In the genomic region with DNA sequence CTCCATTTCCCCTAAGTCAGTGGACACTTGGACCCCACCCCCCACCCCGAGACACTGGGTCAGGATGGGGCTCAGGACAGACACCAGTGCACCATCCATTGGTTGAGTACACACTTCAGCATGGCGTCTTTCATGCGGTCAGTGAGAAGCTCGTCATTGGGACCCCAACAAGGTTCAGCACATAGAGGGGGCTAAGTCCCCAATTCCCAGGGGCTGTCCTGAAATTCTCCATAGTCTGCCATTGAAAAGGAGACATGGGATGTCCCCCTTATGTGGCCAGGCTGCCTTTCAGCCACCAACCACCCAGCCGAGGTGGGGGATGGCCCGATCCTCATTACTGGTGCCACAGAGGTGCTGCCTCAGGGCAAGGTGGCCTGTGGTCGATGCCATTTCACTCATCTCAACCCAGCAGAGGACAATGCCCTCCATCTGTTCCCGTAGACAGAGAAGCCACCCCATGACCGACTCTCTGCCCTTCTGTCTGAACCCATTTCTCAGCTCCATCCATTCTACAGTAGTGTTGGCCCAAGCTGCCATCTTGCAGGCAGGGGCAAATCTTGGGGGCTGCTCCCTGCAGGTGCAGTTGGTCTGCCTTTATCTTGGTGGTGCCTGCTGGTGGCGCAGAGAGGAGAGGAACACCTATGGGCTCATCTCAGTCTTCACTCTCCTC, we compare ENCODE assay signal across 5 cellular contexts. TPM values are rescaled to one million over a fixed set of nuclear protein-coding genes. Genes with fewer than 3 reads are reported as not detected.
"Had no signal": no experiment of that assay in that cellular context is flagged by ENCODE, and none has a peak within 500 bp of the region (broad histone marks: within the 10 kb centered on the region; RNA-seq: fewer than 3 reads in every experiment).

No MANE protein-coding gene starts in this region.

- H3K27ac Mint-ChIP-seq: GM23338, H9 had no signal

- H3K4me3 ChIP-seq: GM23338 had no signal

- DNase-seq: H9, HCEC 1CT, IMR-90 had no signal

- H3K4me3 Mint-ChIP-seq: GM23338, H9 had no signal

- H2AFZ ChIP-seq: GM23338 had no signal

- H3K9me3 Mint-ChIP-seq: GM23338, H9 had no signal

- ATAC-seq: GM23338 had no signal

- H3K4me2 ChIP-seq: GM23338 had no signal

RNA-seq across cellular contexts. Expression of a gene that starts 37.4 kb away (rescaled TPM):
- total RNA-seq: H9, HT-29, IMR-90 had no signal
- polyA plus RNA-seq: GM23338, IMR-90 had no signal
